Comparison of ENCODE assay signal across 8 cellular contexts in genomic region chr9:130835441-130836298, GRCh38. TPM values are rescaled to one million over a fixed set of nuclear protein-coding genes. Genes with fewer than 3 reads are reported as not detected.
DNase-seq lines count a peak whose midpoint lies in the region; ATAC-seq and TF ChIP-seq lines count a peak whose summit lies in the region.

No MANE protein-coding gene starts in this region.

- intact Hi-C loops in colonic mucosa (cut with DNase I) (no loop called here), right lobe of liver (cut with DNase I) (no loop called here)

- H3K9ac ChIP-seq in colonic mucosa (ENCODE audit: low read depth in 2 of 2, low read length in 2 of 2), result peak overlapping the region; percentile 77 to 92

- H3K27ac ChIP-seq in colonic mucosa (peak overlapping the region; percentile 94), right lobe of liver (peak overlapping the region; percentile 29 to 75 (median 74))

- ATAC-seq in GM18873 (IDR thresholded peaks at IDR 0.05; ENCODE audit: low FRiP score, unreplicated experiment) (peak; percentile 18), right lobe of liver (peak; percentile 19 to 43 (median 36))

- WGBS in right lobe of liver (ENCODE audit: insufficient coverage, low coverage, low lambda C conversion rate, missing lambda C conversion rate), result 8% methylated on average over 36 of the region's 44 CpGs

- no peak for TF ChIP-seq POLR2A in right lobe of liver (IDR thresholded peaks at IDR 0.05)

- H3K36me3 ChIP-seq in colonic mucosa (no peaks in the 10 kb centered on the region), right lobe of liver (no peaks in the 10 kb centered on the region)

- no peaks in the 10 kb centered on the region for H3K4me1 ChIP-seq in colonic mucosa
- H3K4me1 ChIP-seq in right lobe of liver, result peaks cover 0 to 32% (median 14%) of the 10 kb centered on the region in 4 donors

- H3K27me3 ChIP-seq in colonic mucosa, result no peaks in the 10 kb centered on the region
- no peaks in the 10 kb centered on the region for H3K27me3 ChIP-seq in right lobe of liver

- DNase-seq in AG08395 (ENCODE audit: low spot score), result peak; percentile 39
- peak; percentile 54 for DNase-seq in HK-2 (ENCODE audit: unreplicated experiment)
- peak; percentile 8 for DNase-seq in T-helper 9 cell
- DNase-seq in colonic mucosa, result no peak
- peak; percentile 53 to 65 (median 59) for DNase-seq in right lobe of liver
- peak; percentile 4 to 21 for DNase-seq in stimulated activated CD8-positive, alpha-beta memory T cell treated with anti-CD3 and anti-CD28 coated beads, Interleukin-15, amount 100 ng/mL, for 48 hours (ENCODE audit: low read depth in 2 of 2)
- no peak for DNase-seq in NCI-H2196 (lab: John Stamatoyannopoulos, UW; ENCODE audit: unreplicated experiment)

- H3K4me3 ChIP-seq in colonic mucosa (peak overlapping the region; percentile 63), right lobe of liver (peak overlapping the region; percentile 48 to 63 (median 56))

- TF ChIP-seq CTCF in colonic mucosa (IDR thresholded peaks at IDR 0.05) (no peak), right lobe of liver (IDR thresholded peaks at IDR 0.05) (no peak)

- H3K9me3 ChIP-seq in colonic mucosa, result no peaks in the 10 kb centered on the region
- H3K9me3 ChIP-seq in right lobe of liver, result no peaks in the 10 kb centered on the region

RNA-seq across cellular contexts. Expression of gene ABL1, which starts 0.6 kb away (rescaled TPM):
- total RNA-seq in colonic mucosa (10 to 100 TPM; 86.0 to 97.9 TPM), right lobe of liver (10 to 100 TPM; 17.0 to 25.8 (median 18.8) TPM)

Comparison
In these comparisons a context has a peak if more than half of its experiments do, and no peak if none do; other contexts are left out.
1. DNase-seq: peak in AG08395 (single experiment), HK-2 (single experiment), T-helper 9 cell (single experiment), right lobe of liver (3 of 3) and stimulated activated CD8-positive, alpha-beta memory T cell treated with anti-CD3 and anti-CD28 coated beads, Interleukin-15, amount 100 ng/mL, for 48 hours (2 of 2); none in colonic mucosa (single experiment) and NCI-H2196 (single experiment).